ENCODE assay signal across 25 cellular contexts in genomic region chr18:26268454-26268853, GRCh38. TPM values are rescaled to one million over a fixed set of nuclear protein-coding genes. Genes with fewer than 3 reads are reported as not detected.
"Had no signal": no experiment of that assay in that cellular context is flagged by ENCODE, and none has a peak within 500 bp of the region (broad histone marks: within the 10 kb centered on the region; RNA-seq: fewer than 3 reads in every experiment).

No MANE protein-coding gene starts in this region.

- H3K27me3 ChIP-seq: adrenal gland, hepatocyte, left lung, right atrium auricular region, thyroid gland had no signal

- H3K36me3 ChIP-seq: adrenal gland, prostate gland, right atrium auricular region, thyroid gland had no signal

- ATAC-seq: activated CD4-positive, alpha-beta T cell treated with anti-CD3 and anti-CD28 coated beads for 36 hours; activated T-cell treated with anti-CD3 and anti-CD28 coated beads, Interleukin-2, amount 50 U/mL, for 4 hours; left lung; naive thymus-derived CD4-positive, alpha-beta T cell; stimulated activated naive CD8-positive, alpha-beta T cell treated with anti-CD3 and anti-CD28 coated beads, Interleukin-15, Interleukin-2, amounts not matched to agents 100 U/mL and 50 U/mL, for 24 hours had no signal

- H3K4me1 ChIP-seq: adrenal gland, left lung, prostate gland, right atrium auricular region, thyroid gland had no signal

- DNase-seq: activated B cell treated with CpG ODN at 0.5 μM for 24 hours; activated CD4-positive, alpha-beta T cell treated with anti-CD3 and anti-CD28 coated beads for 36 hours; activated CD4-positive, alpha-beta T cell treated with anti-CD3 and anti-CD28 coated beads, Interleukin-2, amount 50 U/mL, for 48 hours; activated CD8-positive, alpha-beta memory T cell treated with anti-CD3 and anti-CD28 coated beads, Interleukin-2, amount 50 U/mL, for 48 hours; activated naive CD4-positive, alpha-beta T cell; activated T-cell treated with anti-CD3 and anti-CD28 coated beads, Interleukin-2, amount 50 U/mL, for 4 hours; adrenal gland; cerebellar nuclear complex; foreskin melanocyte; immature natural killer cell; kidney glomerular epithelial cell; left lung; naive thymus-derived CD4-positive, alpha-beta T cell; occipital lobe; stimulated activated CD4-positive, alpha-beta T cell treated with anti-CD3 and anti-CD28 coated beads, Interleukin-12 subunit alpha, Interleukin-12 subunit beta, amount 100 ng/mL, for 4 hours; stimulated activated CD4-positive, alpha-beta T cell treated with anti-CD3 and anti-CD28 coated beads, Interleukin-4, amount 100 ng/mL, for 4 hours; stimulated activated naive CD8-positive, alpha-beta T cell treated with anti-CD3 and anti-CD28 coated beads, Interleukin-15, Interleukin-2, amounts not matched to agents 100 U/mL and 50 U/mL, for 24 hours; substantia nigra; T1000; thyroid gland had no signal

- H3K9me3 ChIP-seq: adrenal gland, left lung, prostate gland, right atrium auricular region, thyroid gland had no signal

- H3K4me3 ChIP-seq: adrenal gland, coronary artery, hepatocyte, left lung, lung, prostate gland, right atrium auricular region, thyroid gland had no signal

- H3K4me2 ChIP-seq: hepatocyte had no signal

- H3K27ac ChIP-seq: adrenal gland, coronary artery, hepatocyte, left lung, prostate gland, right atrium auricular region, thyroid gland had no signal

- H2AFZ ChIP-seq: hepatocyte had no signal

- H3K79me2 ChIP-seq: hepatocyte had no signal

RNA-seq across cellular contexts. Expression of gene TAF4B, which starts 42.2 kb away (rescaled TPM):
- polyA plus RNA-seq: hepatocyte had no signal
